Comparison of ENCODE assay signal across 8 cellular contexts in the genomic region with DNA sequence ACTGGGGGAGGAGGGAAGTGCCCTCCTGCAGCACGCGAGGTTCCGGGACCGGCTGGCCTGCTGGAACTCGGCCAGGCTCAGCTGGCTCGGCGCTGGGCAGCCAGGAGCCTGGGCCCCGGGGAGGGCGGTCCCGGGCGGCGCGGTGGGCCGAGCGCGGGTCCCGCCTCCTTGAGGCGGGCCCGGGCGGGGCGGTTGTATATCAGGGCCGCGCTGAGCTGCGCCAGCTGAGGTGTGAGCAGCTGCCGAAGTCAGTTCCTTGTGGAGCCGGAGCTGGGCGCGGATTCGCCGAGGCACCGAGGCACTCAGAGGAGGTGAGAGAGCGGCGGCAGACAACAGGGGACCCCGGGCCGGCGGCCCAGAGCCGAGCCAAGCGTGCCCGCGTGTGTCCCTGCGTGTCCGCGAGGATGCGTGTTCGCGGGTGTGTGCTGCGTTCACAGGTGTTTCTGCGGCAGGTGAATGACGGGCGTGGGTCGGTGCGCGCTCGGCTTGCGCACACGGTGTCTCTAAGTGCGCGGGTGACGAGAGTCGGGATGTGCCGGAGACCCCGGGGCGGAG. TPM values are rescaled to one million over a fixed set of nuclear protein-coding genes. Genes with fewer than 3 reads are reported as not detected.
A peak's percentile ranks its signal among the peaks of the same experiment; 100 is the strongest.
DNase-seq lines count a peak whose midpoint lies in the region; ATAC-seq and TF ChIP-seq lines count a peak whose summit lies in the region.

A gene (plus strand): TSS at position 227 of the 555 bp plus-strand sequence. CDS start 5,388 bp downstream, outside the sequence.

- peak within 1 kb of the TSS; percentile 99 for H3K9ac ChIP-seq in BLaER1
- H3K9ac ChIP-seq in endodermal cell (ENCODE audit: extremely low read depth, low read length, poor library complexity, severe bottlenecking): peak within 1 kb of the TSS; percentile 66

- no peak for TF ChIP-seq CTCF in endodermal cell (conservative IDR thresholded peaks at IDR 0.05)

- DNase-seq in HS-27A (ENCODE audit: low read depth) (peak; percentile 79), NOMO-1 (lab: John Stamatoyannopoulos, UW; ENCODE audit: unreplicated experiment in 2 of 2) (peak; percentile 86 to 93), endodermal cell (peak; percentile 96), mesenteric fat pad (ENCODE audit: low spot score) (peak; percentile 98)
- DNase-seq in activated CD8-positive, alpha-beta memory T cell treated with anti-CD3 and anti-CD28 coated beads for 48 hours (ENCODE audit: low read depth in 2 of 3, low spot score in 2 of 3): peak; percentile 40 to 52 (median 50)
- DNase-seq in stimulated activated CD8-positive, alpha-beta memory T cell treated with anti-CD3 and anti-CD28 coated beads, Interleukin-15, amount 100 ng/mL, for 24 hours (ENCODE audit: low read depth): peak; percentile 43

- peak within 1 kb of the TSS; percentile 78 for H3K27ac Mint-ChIP-seq in endodermal cell

- H3K4me1 ChIP-seq in BLaER1 (peaks cover 63% of the 10 kb centered on the region), endodermal cell (ENCODE audit: control insufficient read depth, insufficient read depth, low read length) (peaks cover 5% of the 10 kb centered on the region)

- H3K27ac ChIP-seq in BLaER1: peak within 1 kb of the TSS; percentile 96
- peak within 1 kb of the TSS; percentile 57 for H3K27ac ChIP-seq in endodermal cell (ENCODE audit: low read depth, low read length)

- peaks cover 65% of the 10 kb centered on the region for H3K27me3 Mint-ChIP-seq in endodermal cell (ENCODE audit: insufficient read depth)

- H3K4me2 ChIP-seq in BLaER1: peak within 1 kb of the TSS; percentile 91

- H3K27me3 ChIP-seq in BLaER1 (no peaks in the 10 kb centered on the region), endodermal cell (ENCODE audit: control insufficient read depth, insufficient read depth, low read length, poor library complexity, severe bottlenecking) (peaks cover 39% of the 10 kb centered on the region)

- peaks cover 48% of the 10 kb centered on the region for H4K20me1 ChIP-seq in BLaER1

- peaks cover 15% of the 10 kb centered on the region for H3K36me3 ChIP-seq in BLaER1
- no peaks in the 10 kb centered on the region for H3K36me3 ChIP-seq in endodermal cell (ENCODE audit: control insufficient read depth, insufficient read depth, low read length)

- no peaks in the 10 kb centered on the region for H3K9me3 ChIP-seq in BLaER1
- H3K9me3 ChIP-seq in endodermal cell (ENCODE audit: control insufficient read depth, low read length): no peaks in the 10 kb centered on the region

- peak within 1 kb of the TSS; percentile 67 for H3K4me3 Mint-ChIP-seq in endodermal cell

- 1% methylated on average over 19 to 63 of the region's 63 CpGs for WGBS in endodermal cell (ENCODE audit: insufficient coverage in 1 of 2, insufficient read length in 1 of 2), 2 experiments

- H3K36me3 Mint-ChIP-seq in endodermal cell (ENCODE audit: low read depth): no peaks in the 10 kb centered on the region

- peak; percentile 56 for ATAC-seq in GM19438 (IDR thresholded peaks at IDR 0.05; ENCODE audit: low read depth, unreplicated experiment)

- no peaks in the 10 kb centered on the region for H3K9me3 Mint-ChIP-seq in endodermal cell

- H3K4me1 Mint-ChIP-seq in endodermal cell: peaks cover 21% of the 10 kb centered on the region

- H3K4me3 ChIP-seq in BLaER1 (peak within 1 kb of the TSS; percentile 99), endodermal cell (ENCODE audit: low read length) (peak within 1 kb of the TSS; percentile 82)

RNA-seq across cellular contexts. Expression of the gene that starts here (rescaled TPM):
- total RNA-seq in endodermal cell (1 to 10 TPM; 1.9 to 3.7 TPM), mesenteric fat pad (245 TPM)
- 45.0 TPM for polyA plus RNA-seq in endodermal cell (2013, experiment 1 of 2)
- polyA plus RNA-seq in endodermal cell (2013, experiment 2 of 2): 50.3 TPM

Comparison
In these comparisons a context has a peak if more than half of its experiments do, and no peak if none do; other contexts are left out.
1. Peak in every context shown above with its lines: DNase-seq, ATAC-seq, H3K4me3 ChIP-seq and H3K27ac ChIP-seq.
2. RNA of the gene that starts here (total RNA-seq): 245 TPM in mesenteric fat pad (single experiment); 1.9 to 3.7 TPM in endodermal cell; every median in the first group is over 10 times any median in the second.
3. DNase-seq: peak in every context shown above with its lines; median percentile 98 in mesenteric fat pad; 96 in endodermal cell; 90 in NOMO-1; 79 in HS-27A; 50 in activated CD8-positive, alpha-beta memory T cell treated with anti-CD3 and anti-CD28 coated beads for 48 hours; 43 in stimulated activated CD8-positive, alpha-beta memory T cell treated with anti-CD3 and anti-CD28 coated beads, Interleukin-15, amount 100 ng/mL, for 24 hours.